In the genomic region with DNA sequence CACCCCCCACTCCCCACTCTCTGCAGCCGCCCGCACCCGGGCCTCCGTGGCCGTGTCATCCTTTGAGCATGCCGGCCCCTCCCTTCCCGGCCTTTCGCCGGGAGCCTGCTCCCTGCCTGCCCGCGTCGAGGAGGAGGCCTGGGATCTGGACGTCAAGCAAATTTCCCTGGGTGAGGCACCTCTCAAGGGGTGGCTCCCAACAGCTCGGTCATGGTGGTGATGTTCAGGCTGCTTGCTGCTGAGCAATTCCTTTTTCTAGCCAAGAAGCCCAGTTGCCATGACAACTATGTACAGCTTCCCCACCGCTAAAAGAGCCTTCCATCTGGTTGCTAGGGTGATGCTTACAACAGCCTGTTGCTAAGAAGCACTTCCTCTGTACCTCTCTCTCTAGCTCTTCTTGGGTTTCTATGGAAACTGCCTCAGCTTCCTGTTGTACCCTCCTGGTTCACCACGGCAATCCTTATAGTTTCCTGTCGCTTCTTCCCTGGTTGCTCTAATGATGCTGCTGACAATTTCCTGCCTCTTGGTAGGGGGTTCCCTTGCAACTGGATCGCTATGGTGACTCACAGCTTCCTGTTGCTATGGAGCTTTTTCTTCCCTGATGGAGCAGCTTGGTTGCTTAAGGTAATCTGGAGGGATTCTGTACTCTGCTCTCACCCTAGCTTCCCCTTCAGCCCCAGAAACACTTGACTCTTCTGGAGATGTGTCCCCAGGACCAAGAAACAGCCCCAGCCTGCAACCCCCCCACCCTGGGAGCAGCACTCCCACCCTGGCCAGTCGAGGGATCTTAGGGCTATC, we compare ENCODE assay signal across 8 cellular contexts. TPM values are rescaled to one million over a fixed set of nuclear protein-coding genes. Genes with fewer than 3 reads are reported as not detected.
DNase-seq lines count a peak whose midpoint lies in the region; ATAC-seq and TF ChIP-seq lines count a peak whose summit lies in the region.

No MANE protein-coding gene starts in this region.

- no peaks in the 10 kb centered on the region for H3K36me3 Mint-ChIP-seq in activated naive CD4-positive, alpha-beta T cell treated with anti-CD3 and anti-CD28 coated beads, Interleukin-2, amount 10 ng/mL, durations not matched to agents 7 days and 5 days

- H3K4me3 Mint-ChIP-seq in activated naive CD4-positive, alpha-beta T cell treated with anti-CD3 and anti-CD28 coated beads, Interleukin-2, amount 10 ng/mL, durations not matched to agents 7 days and 5 days = no peak overlapping the region

- no peak for TF ChIP-seq CTCF in RWPE1 (conservative IDR thresholded peaks at IDR 0.05; ENCODE audit: low read depth)

- H3K4me1 Mint-ChIP-seq in activated naive CD4-positive, alpha-beta T cell treated with anti-CD3 and anti-CD28 coated beads, Interleukin-2, amount 10 ng/mL, durations not matched to agents 7 days and 5 days = peaks cover 19% of the 10 kb centered on the region

- ATAC-seq in HG02798 (IDR thresholded peaks at IDR 0.05; ENCODE audit: poor library complexity, unreplicated experiment) (peak; percentile 41), GM21737 (IDR thresholded peaks at IDR 0.05; ENCODE audit: unreplicated experiment) (no peak)

- CTCF ChIA-PET in activated naive CD4-positive, alpha-beta T cell treated with anti-CD3 and anti-CD28 coated beads, Interleukin-2, amount 10 ng/mL, durations not matched to agents 7 days and 5 days (lab: Charles Lee) = interaction anchor here (0.8 to 4.1 kb wide), 9 partner anchors 12 to 116 kb away, joined by 3 to 72 read pairs (median 3); partner anchors contain the start of genes ARHGEF40 and TMEM253
- CTCF ChIA-PET in RWPE1 (lab: Yijun Ruan, JAX) = interaction anchor here (0.7 to 2.1 kb wide), 3 partner anchors 17 to 36 kb away, joined by 3 to 7 read pairs (median 6); no protein-coding TSS in a partner anchor

- H3K27ac Mint-ChIP-seq in activated naive CD4-positive, alpha-beta T cell treated with anti-CD3 and anti-CD28 coated beads, Interleukin-2, amount 10 ng/mL, durations not matched to agents 7 days and 5 days = peak overlapping the region; percentile 9

- DNase-seq in ELF-1 (ENCODE audit: low read depth, low spot score) (peak; percentile 61), NCI-H69 (lab: John Stamatoyannopoulos, UW) (peak; percentile 84), glomerular endothelial cell (ENCODE audit: extremely low read depth, low read depth, low spot score) (peak; percentile 83), pons (ENCODE audit: low spot score) (peak; percentile 65), RWPE1 (ENCODE audit: low spot score) (no peak)
- peak; percentile 77 for DNase-seq in activated naive CD4-positive, alpha-beta T cell treated with anti-CD3 and anti-CD28 coated beads, Interleukin-2, amount 10 ng/mL, durations not matched to agents 7 days and 5 days

- POLR2A ChIA-PET in RWPE1 (lab: Yijun Ruan, JAX; ENCODE audit: low non-redundant PET) = no interaction called here

- H3K27ac ChIP-seq in RWPE1 = no peak overlapping the region

- no peaks in the 10 kb centered on the region for H3K9me3 Mint-ChIP-seq in activated naive CD4-positive, alpha-beta T cell treated with anti-CD3 and anti-CD28 coated beads, Interleukin-2, amount 10 ng/mL, durations not matched to agents 7 days and 5 days

- H3K27me3 Mint-ChIP-seq in activated naive CD4-positive, alpha-beta T cell treated with anti-CD3 and anti-CD28 coated beads, Interleukin-2, amount 10 ng/mL, durations not matched to agents 7 days and 5 days = peaks cover 9% of the 10 kb centered on the region

RNA-seq across cellular contexts. Expression of gene ZNF219, which starts 11.0 kb away (rescaled TPM):
- total RNA-seq in glomerular endothelial cell = 20.9 and 39.1 TPM in 2 replicates

RNA-seq across cellular contexts. Expression of gene TMEM253, which starts 13.4 kb away (rescaled TPM):
- 0.19 TPM in 1 of 2 replicates, not detected in the other for total RNA-seq in glomerular endothelial cell

RNA-seq across cellular contexts. Expression of gene ARHGEF40, which starts 17.4 kb away (rescaled TPM):
- 20.4 and 22.0 TPM in 2 replicates for total RNA-seq in glomerular endothelial cell

RNA-seq across cellular contexts. Expression of gene RNASE8, which starts 29.9 kb away (rescaled TPM):
- total RNA-seq in glomerular endothelial cell = not detected in 2 replicates

RNA-seq across cellular contexts. Expression of gene RNASE7, which starts 45.3 kb away (rescaled TPM):
- total RNA-seq in glomerular endothelial cell = not detected in 2 replicates
